23 cellular contexts compared by ENCODE assay signal in genomic region chr2:130334026-130334425, GRCh38. TPM values are rescaled to one million over a fixed set of nuclear protein-coding genes. Genes with fewer than 3 reads are reported as not detected.
A peak's percentile ranks its signal among the peaks of the same experiment; 100 is the strongest.
DNase-seq lines count a peak whose midpoint lies in the region; ATAC-seq and TF ChIP-seq lines count a peak whose summit lies in the region.
"Had no signal": no experiment of that assay in that cellular context is flagged by ENCODE, and none has a peak within 500 bp of the region (broad histone marks: within the 10 kb centered on the region; RNA-seq: fewer than 3 reads in every experiment).

No MANE protein-coding gene starts in this region.

- H3K27ac ChIP-seq in WERI-Rb-1, result no peak overlapping the region
- H3K27ac ChIP-seq in mesenchymal stem cell (ENCODE audit: low read length, poor library complexity, severe bottlenecking), result no peak overlapping the region
- H3K27ac ChIP-seq: 22Rv1; BLaER1 treated with 17β-estradiol and CSF1 and Interleukin-3, amounts not matched to agents 10 nM and 100 nM had no signal

- no peak overlapping the region for H2BK5ac ChIP-seq in mesenchymal stem cell (ENCODE audit: low read depth, low read length, poor library complexity, severe bottlenecking)

- H4K8ac ChIP-seq in mesenchymal stem cell (ENCODE audit: low read length), result no peak overlapping the region

- ATAC-seq in Right ventricle myocardium inferior, result no peak
- no peak for ATAC-seq in left ventricle myocardium superior
- no peak for ATAC-seq in HG02970 (IDR thresholded peaks at IDR 0.05; ENCODE audit: low FRiP score, unreplicated experiment)
- ATAC-seq: GM12878, GM23338, HCT116 had no signal

- H2BK15ac ChIP-seq in mesenchymal stem cell (ENCODE audit: low read depth, poor library complexity, severe bottlenecking), result no peak overlapping the region

- H3K14ac ChIP-seq in mesenchymal stem cell (ENCODE audit: low read length in 2 of 2), result no peak overlapping the region

- H3K4me1 ChIP-seq in mesenchymal stem cell (ENCODE audit: control insufficient read depth, insufficient read depth, low read depth, low read length), result peaks cover 14% of the 10 kb centered on the region
- H3K4me1 ChIP-seq: BE2C had no signal

- H3K4me3 ChIP-seq in WERI-Rb-1 (ENCODE audit: low read depth, low read length) (no peak overlapping the region), mesenchymal stem cell (ENCODE audit: insufficient read depth in 1 of 2, low read depth in 1 of 2, low read length in 2 of 2) (no peak overlapping the region)
- H3K4me3 ChIP-seq: BLaER1 treated with 17β-estradiol and CSF1 and Interleukin-3, amounts not matched to agents 10 nM and 100 nM; GM12878; GM23338 had no signal

- H3K9me3 ChIP-seq in WERI-Rb-1 (ENCODE audit: severe bottlenecking) (peaks cover 3% of the 10 kb centered on the region), mesenchymal stem cell (ENCODE audit: control insufficient read depth, low read length) (no peaks in the 10 kb centered on the region)
- H3K9me3 ChIP-seq: BE2C had no signal

- no peak overlapping the region for H2AK5ac ChIP-seq in mesenchymal stem cell (ENCODE audit: low read length, severe bottlenecking)

- no peak overlapping the region for H2BK120ac ChIP-seq in mesenchymal stem cell (ENCODE audit: low read depth, low read length)

- no peak overlapping the region for H3K18ac ChIP-seq in mesenchymal stem cell (ENCODE audit: low read depth in 1 of 2, low read length in 2 of 2)

- no peaks in the 10 kb centered on the region for H3K79me1 ChIP-seq in mesenchymal stem cell (replicated peaks; ENCODE audit: low read length, poor library complexity, severe bottlenecking)

- intact Hi-C loops in Right ventricle myocardium inferior (cut with DNase I) (loop anchor here (5.0 kb wide), 1 partner anchor 177 kb away; no protein-coding TSS in a partner anchor), left ventricle myocardium superior (cut with micrococcal nuclease) (no loop called here)

- no peak overlapping the region for H2AFZ ChIP-seq in mesenchymal stem cell (ENCODE audit: low read depth, low read length)
- H2AFZ ChIP-seq: GM23338 had no signal

- 71% methylated on average over 6 of the region's 6 CpGs for WGBS in mesenchymal stem cell

- H4K91ac ChIP-seq in mesenchymal stem cell (ENCODE audit: low read length), result no peak overlapping the region

- TF ChIP-seq CTCF in WERI-Rb-1 (IDR thresholded peaks at IDR 0.05; ENCODE audit: low read depth, low read length), result no peak

- H3K4me2 ChIP-seq in mesenchymal stem cell (ENCODE audit: low read length, poor library complexity, severe bottlenecking), result no peak overlapping the region
- H3K4me2 ChIP-seq: BLaER1 treated with 17β-estradiol and CSF1 and Interleukin-3, amounts not matched to agents 10 nM and 100 nM; GM23338 had no signal

- no peak overlapping the region for H2BK12ac ChIP-seq in mesenchymal stem cell (ENCODE audit: low read length in 2 of 2)

- H3K36me3 ChIP-seq in WERI-Rb-1, result peaks cover 7% of the 10 kb centered on the region
- H3K36me3 ChIP-seq in mesenchymal stem cell (ENCODE audit: control insufficient read depth in 1 of 2, insufficient read depth in 2 of 2, low read depth in 1 of 2, low read length in 2 of 2), result peaks cover 4 to 9% of the 10 kb centered on the region in 2 experiments
- H3K36me3 ChIP-seq: BE2C had no signal

- no peak overlapping the region for H3K4ac ChIP-seq in mesenchymal stem cell (ENCODE audit: low read depth in 1 of 2, low read length in 2 of 2)

- DNase-seq in NCI-H82 (lab: John Stamatoyannopoulos, UW), result peak; percentile 18
- DNase-seq in NCI-H82 treated with DMSO at 0.1 percent for 48 hours (lab: John Stamatoyannopoulos, UW; ENCODE audit: unreplicated experiment), result no peak
- peak; percentile 60 for DNase-seq in Right ventricle myocardium inferior (ENCODE audit: missing footprints)
- DNase-seq in left ventricle myocardium superior, result no peak
- DNase-seq in WERI-Rb-1, result peak; percentile 47
- DNase-seq in islet precursor cell, result peak; percentile 37
- DNase-seq in mesenchymal stem cell, result no peak
- DNase-seq: ACHN; AML-193; BE2C; CD4-positive, alpha-beta T cell; CD8-positive, alpha-beta memory T cell; DMS 273 treated with DMSO at 0.1 percent for 48 hours; DMS79; EL; GDM1; H9 had no signal

- no peak overlapping the region for H3K23ac ChIP-seq in mesenchymal stem cell (ENCODE audit: low read length in 2 of 2)

- no peaks in the 10 kb centered on the region for H3K27me3 ChIP-seq in WERI-Rb-1 (ENCODE audit: insufficient read depth, low read depth, severe bottlenecking)
- peaks cover 16 to 25% of the 10 kb centered on the region in 2 experiments for H3K27me3 ChIP-seq in mesenchymal stem cell (ENCODE audit: control insufficient read depth in 1 of 2, insufficient read depth in 1 of 2, low read length in 2 of 2)
- H3K27me3 ChIP-seq: BE2C; BLaER1 treated with 17β-estradiol and CSF1 and Interleukin-3, amounts not matched to agents 10 nM and 100 nM had no signal

- H3K9ac ChIP-seq in mesenchymal stem cell (ENCODE audit: low read length), result no peak overlapping the region
- H3K9ac ChIP-seq: BLaER1 treated with 17β-estradiol and CSF1 and Interleukin-3, amounts not matched to agents 10 nM and 100 nM had no signal

RNA-seq across cellular contexts. Expression of gene IMP4, which starts 8.7 kb away (rescaled TPM):
- total RNA-seq in Right ventricle myocardium inferior (63.7 TPM), left ventricle myocardium superior (59.8 TPM)
- 65.5 TPM for polyA plus RNA-seq in mesenchymal stem cell (2013, experiment 1 of 2)
- 61.8 TPM for polyA plus RNA-seq in mesenchymal stem cell (2013, experiment 2 of 2)

RNA-seq across cellular contexts. Expression of gene PTPN18, which starts 21.8 kb away (rescaled TPM):
- 16.9 TPM for total RNA-seq in Right ventricle myocardium inferior
- total RNA-seq in left ventricle myocardium superior, result 12.5 TPM
- 17.3 TPM for polyA plus RNA-seq in mesenchymal stem cell (2013, experiment 1 of 2)
- 17.3 TPM for polyA plus RNA-seq in mesenchymal stem cell (2013, experiment 2 of 2)

Comparison
In these comparisons a context has a peak if more than half of its experiments do, and no peak if none do; other contexts are left out.
1. DNase-seq: peak in NCI-H82 (single experiment), Right ventricle myocardium inferior (single experiment), WERI-Rb-1 (single experiment) and islet precursor cell (single experiment); none in NCI-H82 treated with DMSO at 0.1 percent for 48 hours (single experiment), left ventricle myocardium superior (single experiment) and mesenchymal stem cell (single experiment).